In genomic region chr14:51868405-51868804, GRCh38 we compare ENCODE assay signal across 19 cellular contexts. TPM values are rescaled to one million over a fixed set of nuclear protein-coding genes. Genes with fewer than 3 reads are reported as not detected.
DNase-seq lines count a peak whose midpoint lies in the region; ATAC-seq and TF ChIP-seq lines count a peak whose summit lies in the region.
"Had no signal": no experiment of that assay in that cellular context is flagged by ENCODE, and none has a peak within 500 bp of the region (broad histone marks: within the 10 kb centered on the region; RNA-seq: fewer than 3 reads in every experiment).

No MANE protein-coding gene starts in this region.

- peaks cover 14% of the 10 kb centered on the region for H3F3A ChIP-seq in smooth muscle cell (ENCODE audit: low read depth)

- no peak overlapping the region for H2BK20ac ChIP-seq in IMR-90 (ENCODE audit: low read depth, low read length)

- H3K4me2 ChIP-seq in IMR-90 (ENCODE audit: low read depth, low read length) (no peak overlapping the region), smooth muscle cell (peak overlapping the region; percentile 26)

- H3K4me3 ChIP-seq in CD8-positive, alpha-beta memory T cell (ENCODE audit: low read length): no peak overlapping the region
- H3K4me3 ChIP-seq in IMR-90 (ENCODE audit: insufficient read depth, low read depth, low read length) (no peak overlapping the region), Peyer's patch (no peak overlapping the region), smooth muscle cell (no peak overlapping the region), heart right ventricle (no peak overlapping the region)

- H3K79me2 ChIP-seq in smooth muscle cell (ENCODE audit: low read depth): peaks cover 87% of the 10 kb centered on the region

- 0 out of 2 replicates have a peak overlapping the region, but pooled peaks have one; percentile 5 for H2BK120ac ChIP-seq in IMR-90 (ENCODE audit: low read depth, low read length)

- no peak overlapping the region for H3K23ac ChIP-seq in IMR-90 (ENCODE audit: low read depth, low read length)

- WGBS in IMR-90 (ENCODE audit: extremely low coverage in 2 of 2, insufficient read length in 1 of 2), 2 experiments: no CpG with 5 or more reads among the region's 2 CpGs
- WGBS in smooth muscle cell (ENCODE audit: low lambda C conversion rate): 97% methylated on average over 2 of the region's 2 CpGs
- WGBS in heart right ventricle, 2 donors: 92 to 95% methylated on average over 2 of the region's 2 CpGs

- H2BK15ac ChIP-seq in IMR-90 (ENCODE audit: low read depth, low read length): peak overlapping the region; percentile 48; the same call in 1 of the 3 replicates

- no peak for TF ChIP-seq RAD21 in IMR-90 (IDR thresholded peaks at IDR 0.05; ENCODE audit: low read length)

- no peak for DNase-seq in CD8-positive, alpha-beta memory T cell
- DNase-seq in IMR-90 (no peak), Peyer's patch (no peak), smooth muscle cell (lab: John Stamatoyannopoulos, UW; ENCODE audit: unreplicated experiment) (no peak), heart right ventricle (no peak), DMS79 treated with DMSO at 0.1 percent for 48 hours (lab: John Stamatoyannopoulos, UW) (no peak)
- DNase-seq in activated naive CD4-positive, alpha-beta T cell treated with anti-CD3 and anti-CD28 coated beads, Interleukin-2, amount 50 U/mL, for 72 hours (ENCODE audit: low spot score in 2 of 2): no peak
- DNase-seq: CD4-positive, alpha-beta T cell; GF-D8; NCI-H1417; NCI-H187 treated with DMSO at 0.1 percent for 48 hours; NCI-H226; NCI-H510A treated with DMSO at 0.1 percent for 48 hours; NCI-H774; NK-92 treated with Interleukin-12 subunit alpha and Interleukin-12 subunit beta, amount 100 ng/mL, for 24 hours had no signal

- CTCF ChIA-PET in CD8-positive, alpha-beta memory T cell (lab: Charles Lee): interaction anchor here (1.1 to 2.4 kb wide), 2 partner anchors 21 to 33 kb away, joined by 3 to 7 read pairs; no protein-coding TSS in a partner anchor
- CTCF ChIA-PET in IMR-90 (lab: Yijun Ruan, JAX): interaction anchor here (0.6 to 1.3 kb wide), 2 partner anchors 24 to 109 kb away, joined by 3 read pairs; no protein-coding TSS in a partner anchor

- no peak overlapping the region for H3K14ac ChIP-seq in IMR-90 (replicated peaks; ENCODE audit: low read depth, low read length)

- no peak overlapping the region for H3K56ac ChIP-seq in IMR-90 (ENCODE audit: extremely low read depth, insufficient read depth, low read length)

- H4K5ac ChIP-seq in IMR-90 (ENCODE audit: low read depth, low read length): no peak overlapping the region

- TF ChIP-seq POLR2A in IMR-90 (IDR thresholded peaks at IDR 0.05; ENCODE audit: low read depth, low read length) (no peak), Peyer's patch (IDR thresholded peaks at IDR 0.05) (no peak)

- no peak overlapping the region for H4K8ac ChIP-seq in IMR-90 (ENCODE audit: low read depth in 2 of 2, low read length in 2 of 2)

- in situ Hi-C loops in IMR-90 (cut with MboI; ENCODE audit: low sequenced_read_pairs): no loop called here

- H3K27ac Mint-ChIP-seq in CD8-positive, alpha-beta memory T cell: no peak overlapping the region
- no peak overlapping the region for H3K27ac Mint-ChIP-seq in activated naive CD4-positive, alpha-beta T cell treated with anti-CD3 and anti-CD28 coated beads, Interleukin-2, amount 50 U/mL, for 72 hours
- H3K27ac Mint-ChIP-seq: CD4-positive, alpha-beta T cell; IgD-negative memory B cell had no signal

- H3K27me3 Mint-ChIP-seq in CD8-positive, alpha-beta memory T cell: no peaks in the 10 kb centered on the region
- H3K27me3 Mint-ChIP-seq: CD4-positive, alpha-beta T cell; IgD-negative memory B cell had no signal

- H3K79me1 ChIP-seq in IMR-90 (ENCODE audit: low read depth in 1 of 2, low read length in 2 of 2): peaks cover 34 to 59% of the 10 kb centered on the region in 2 experiments

- no peaks in the 10 kb centered on the region for H3K9me3 ChIP-seq in CD8-positive, alpha-beta memory T cell (ENCODE audit: low read length)
- H3K9me3 ChIP-seq in IMR-90 (ENCODE audit: control insufficient read depth, insufficient read depth, low read length) (no peaks in the 10 kb centered on the region), Peyer's patch (no peaks in the 10 kb centered on the region), smooth muscle cell (replicated peaks; ENCODE audit: low read depth) (no peaks in the 10 kb centered on the region), heart right ventricle (no peaks in the 10 kb centered on the region)

- H3K4me1 Mint-ChIP-seq in CD8-positive, alpha-beta memory T cell: peaks cover 23 to 45% (median 28%) of the 10 kb centered on the region in 3 donors

- H3K4ac ChIP-seq in IMR-90 (ENCODE audit: low read depth, low read length): peak overlapping the region; percentile 15; the same call in 1 of the 2 replicates

- BruUV-seq in IMR-90 (replicated peaks; lab: Mats Ljungman, UMichigan): no TSS peak

- peaks cover 16% of the 10 kb centered on the region for H3K9me1 ChIP-seq in IMR-90 (ENCODE audit: insufficient read depth, low read length)

- no peaks in the 10 kb centered on the region for H3K36me3 ChIP-seq in CD8-positive, alpha-beta memory T cell (ENCODE audit: insufficient read depth, low read length)
- H3K36me3 ChIP-seq in IMR-90 (ENCODE audit: control insufficient read depth, insufficient read depth, low read length) (no peaks in the 10 kb centered on the region), Peyer's patch (no peaks in the 10 kb centered on the region), smooth muscle cell (ENCODE audit: low read depth) (no peaks in the 10 kb centered on the region), heart right ventricle (no peaks in the 10 kb centered on the region)

- peaks cover 0 to 11% (median 3%) of the 10 kb centered on the region in 3 donors for H3K36me3 Mint-ChIP-seq in CD8-positive, alpha-beta memory T cell
- peaks cover 0 to 11% of the 10 kb centered on the region in 2 donors for H3K36me3 Mint-ChIP-seq in activated naive CD4-positive, alpha-beta T cell treated with anti-CD3 and anti-CD28 coated beads, Interleukin-2, amount 50 U/mL, for 72 hours
- H3K36me3 Mint-ChIP-seq: IgD-negative memory B cell had no signal

- intact Hi-C loops in IMR-90 (cut with micrococcal nuclease): no loop called here
- intact Hi-C loops in heart right ventricle (cut with DNase I): loop anchor here in 6 of 10 donors (10.0 kb wide), 1 partner anchor 106 kb away; no protein-coding TSS in a partner anchor

- POLR2A ChIA-PET in CD8-positive, alpha-beta memory T cell (lab: Charles Lee): interaction anchor here (1.3 kb wide), 1 partner anchor 21 kb away, joined by 8 read pairs; no protein-coding TSS in a partner anchor
- POLR2A ChIA-PET in IMR-90 (lab: Charles Lee; ENCODE audit: unreplicated experiment): no interaction called here

- dilution Hi-C loops in IMR-90 (cut with HindIII; ENCODE audit: low sequenced_read_pairs, unreplicated experiment): no loop called here

- H3K27ac ChIP-seq in CD8-positive, alpha-beta memory T cell (ENCODE audit: low read depth, low read length): peak overlapping the region; percentile 14
- no peak overlapping the region for H3K27ac ChIP-seq in IMR-90 (ENCODE audit: insufficient read depth, low read length)
- H3K27ac ChIP-seq in Peyer's patch: peak overlapping the region in 3 of 4 donors; percentile 2 to 31 (median 16)
- H3K27ac ChIP-seq in smooth muscle cell (ENCODE audit: low read depth): peak overlapping the region; percentile 44
- no peak overlapping the region for H3K27ac ChIP-seq in heart right ventricle

- peaks cover 91% of the 10 kb centered on the region for H3K4me1 ChIP-seq in CD8-positive, alpha-beta memory T cell (ENCODE audit: insufficient read depth, low read length)
- H3K4me1 ChIP-seq in IMR-90 (ENCODE audit: control insufficient read depth, insufficient read depth, low read length) (peaks cover 7% of the 10 kb centered on the region), Peyer's patch (peaks cover 0 to 39% (median 5%) of the 10 kb centered on the region in 4 donors), smooth muscle cell (ENCODE audit: low read depth) (peaks cover 51% of the 10 kb centered on the region), heart right ventricle (peaks cover 0 to 85% (median 12%) of the 10 kb centered on the region in 9 donors)

- TF ChIP-seq CTCF in IMR-90 (conservative IDR thresholded peaks at IDR 0.05; ENCODE audit: low read depth, low read length) (no peak), Peyer's patch (IDR thresholded peaks at IDR 0.05) (no peak), smooth muscle cell (IDR thresholded peaks at IDR 0.05; ENCODE audit: borderline replicate concordance, insufficient read depth, poor library complexity, severe bottlenecking) (no peak), heart right ventricle (IDR thresholded peaks at IDR 0.05) (no peak)

- H3K9ac ChIP-seq in IMR-90 (ENCODE audit: low read depth, low read length) (no peak overlapping the region), smooth muscle cell (ENCODE audit: low read depth) (no peak overlapping the region)

- no peaks in the 10 kb centered on the region for H3K9me3 Mint-ChIP-seq in CD8-positive, alpha-beta memory T cell
- no peaks in the 10 kb centered on the region for H3K9me3 Mint-ChIP-seq in activated naive CD4-positive, alpha-beta T cell treated with anti-CD3 and anti-CD28 coated beads, Interleukin-2, amount 50 U/mL, for 72 hours
- H3K9me3 Mint-ChIP-seq: CD4-positive, alpha-beta T cell; IgD-negative memory B cell had no signal

- no peak overlapping the region for H3K4me3 Mint-ChIP-seq in CD8-positive, alpha-beta memory T cell
- H3K4me3 Mint-ChIP-seq: CD4-positive, alpha-beta T cell; IgD-negative memory B cell had no signal

- no peak overlapping the region for H4K91ac ChIP-seq in IMR-90 (ENCODE audit: insufficient read depth, low read depth, low read length)

- H2BK5ac ChIP-seq in IMR-90 (ENCODE audit: low read depth, low read length, poor library complexity, severe bottlenecking): no peak overlapping the region

- no peaks in the 10 kb centered on the region for H3K27me3 ChIP-seq in CD8-positive, alpha-beta memory T cell (ENCODE audit: insufficient read depth, low read length, poor library complexity, severe bottlenecking)
- H3K27me3 ChIP-seq in IMR-90 (ENCODE audit: control insufficient read depth, insufficient read depth, low read length) (no peaks in the 10 kb centered on the region), Peyer's patch (no peaks in the 10 kb centered on the region), smooth muscle cell (ENCODE audit: low read depth) (no peaks in the 10 kb centered on the region), heart right ventricle (peaks cover 0 to 5% (median 0%) of the 10 kb centered on the region in 7 donors)

- H2AFZ ChIP-seq in IMR-90 (replicated peaks; ENCODE audit: low read length, poor library complexity) (no peak overlapping the region), smooth muscle cell (ENCODE audit: low read depth) (no peak overlapping the region)

- H3K18ac ChIP-seq in IMR-90 (ENCODE audit: low read depth, low read length): no peak overlapping the region

- no peak for ATAC-seq in IMR-90 (ENCODE audit: low read depth)
- ATAC-seq in activated CD4-positive, CD25-positive, alpha-beta regulatory T cell treated with anti-CD3 and anti-CD28 coated beads, Interleukin-2, amount 50 U/mL, for 24 hours: no peak
- ATAC-seq in heart right ventricle: no peak
- ATAC-seq in activated naive CD4-positive, alpha-beta T cell treated with anti-CD3 and anti-CD28 coated beads, Interleukin-2, amount 50 U/mL, for 72 hours: no peak
- ATAC-seq: HCT116, Panc1 had no signal

- H2AK5ac ChIP-seq in IMR-90 (ENCODE audit: low read depth, low read length): peak overlapping the region; percentile 11

- H4K20me1 ChIP-seq in IMR-90 (ENCODE audit: insufficient read depth, low read length): peaks cover 6% of the 10 kb centered on the region; the same call in 1 of the 2 replicates
- peaks cover 17% of the 10 kb centered on the region for H4K20me1 ChIP-seq in smooth muscle cell (ENCODE audit: low read depth)

- H2AK9ac ChIP-seq in IMR-90 (replicated peaks; ENCODE audit: low read depth, low read length, poor library complexity): no peak overlapping the region

RNA-seq across cellular contexts. Expression of gene GNG2, which starts 8.0 kb away (rescaled TPM):
- 100 to 1,000 TPM; 106 to 112 TPM for total RNA-seq in CD8-positive, alpha-beta memory T cell
- 218 TPM for polyA plus RNA-seq in CD8-positive, alpha-beta memory T cell
- 13.1 and 18.6 TPM in 2 replicates for total RNA-seq in IMR-90 (2012; rRNA removed)
- 13.5 and 14.6 TPM in 2 replicates for polyA plus RNA-seq in IMR-90 (2012; rRNA removed)
- 4.8 and 7.4 TPM in 2 replicates for polyA plus RNA-seq in IMR-90 (2012; cell fraction: cytosol; rRNA removed)
- polyA plus RNA-seq in IMR-90 (2012; cell fraction: nucleus; rRNA removed; ENCODE audit: low replicate concordance): 1.1 and 6.2 TPM in 2 replicates
- 10 to 100 TPM in 2 of 4 donors, 1 to 10 TPM in 2; 6.0 to 44.6 (median 9.7) TPM for total RNA-seq in Peyer's patch
- 128 and 132 TPM in 2 replicates for total RNA-seq in smooth muscle cell
- polyA plus RNA-seq in smooth muscle cell: 61.5 and 83.6 TPM in 2 replicates
- total RNA-seq in heart right ventricle: 10 to 100 TPM in 2 of 10 donors, 1 to 10 TPM in 8; 3.6 to 20.6 (median 8.0) TPM
- 1 to 10 TPM; 3.6 to 5.6 TPM for polyA plus RNA-seq in heart right ventricle
- total RNA-seq in activated naive CD4-positive, alpha-beta T cell treated with anti-CD3 and anti-CD28 coated beads, Interleukin-2, amount 50 U/mL, for 72 hours: 100 to 1,000 TPM in 1 of 2 donors, 10 to 100 TPM in 1; 79.8 to 121 TPM

Comparison
In these comparisons a context has a peak if more than half of its experiments do, and no peak if none do; other contexts are left out.
1. H3K27ac ChIP-seq: peak in CD8-positive, alpha-beta memory T cell (single experiment), Peyer's patch (3 of 4) and smooth muscle cell (single experiment); none in IMR-90 (single experiment) and heart right ventricle (0 of 10).